33 cellular contexts compared by ENCODE assay signal in the genomic region with DNA sequence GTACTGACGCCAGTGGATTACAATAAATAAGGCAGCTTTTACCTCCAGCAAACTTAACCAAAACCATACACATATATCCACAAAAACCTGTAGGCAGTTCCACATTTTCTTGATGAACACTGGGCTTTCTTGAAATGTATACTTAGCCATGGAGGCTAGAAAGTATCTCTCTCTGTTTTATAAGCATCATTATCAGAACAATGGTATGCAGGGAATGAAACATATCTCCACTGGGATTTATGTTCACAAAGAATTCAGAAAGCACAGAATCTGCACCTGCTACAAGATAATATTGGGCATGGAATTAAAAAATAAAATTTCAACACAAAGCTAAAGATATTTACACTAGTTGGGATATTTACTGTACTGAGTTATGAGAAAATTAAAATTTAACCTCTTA.
"Had no signal": no experiment of that assay in that cellular context is flagged by ENCODE, and none has a peak within 500 bp of the region (broad histone marks: within the 10 kb centered on the region; RNA-seq: fewer than 3 reads in every experiment).

No MANE protein-coding gene starts in this region.

- ATAC-seq: activated CD4-positive, CD25-positive, alpha-beta regulatory T cell treated with anti-CD3 and anti-CD28 coated beads, Interleukin-2, amount 50 U/mL, for 24 hours; activated CD8-positive, alpha-beta T cell treated with anti-CD3 and anti-CD28 coated beads for 36 hours; activated naive CD8-positive, alpha-beta T cell treated with anti-CD3 and anti-CD28 coated beads, Interleukin-2, amount 50 U/mL, for 24 hours; activated T-cell treated with anti-CD3 and anti-CD28 coated beads, Interleukin-2, amount 50 U/mL, for 4 hours; activated T-helper 17 cell treated with anti-CD3 and anti-CD28 coated beads, Interleukin-2, amount 50 U/mL, for 72 hours; body of pancreas; effector memory CD8-positive, alpha-beta T cell; gastroesophageal sphincter; heart right ventricle; T-helper 17 cell had no signal

- DNase-seq: activated B cell treated with CpG ODN at 0.5 μM for 24 hours; activated CD4-positive, alpha-beta T cell treated with anti-CD3 and anti-CD28 coated beads for 48 hours; activated CD4-positive, alpha-beta T cell treated with anti-CD3 and anti-CD28 coated beads, Interleukin-2, amount 50 U/mL, for 1 hour; activated CD4-positive, alpha-beta T cell treated with anti-CD3 and anti-CD28 coated beads, Interleukin-2, amount 50 U/mL, for 48 hours; activated CD8-positive, alpha-beta memory T cell treated with anti-CD3 and anti-CD28 coated beads for 24 hours; activated CD8-positive, alpha-beta T cell treated with anti-CD3 and anti-CD28 coated beads for 36 hours; activated effector memory CD4-positive, alpha-beta T cell treated with Interleukin-2 at 50 U/mL for 16 hours; activated gamma-delta T cell treated with Interleukin-2 at 50 U/mL for 16 hours; activated naive CD4-positive, alpha-beta T cell treated with Interleukin-2 at 50 U/mL for 16 hours; activated naive CD8-positive, alpha-beta T cell treated with anti-CD3 and anti-CD28 coated beads for 36 hours; activated naive CD8-positive, alpha-beta T cell treated with anti-CD3 and anti-CD28 coated beads, Interleukin-2, amount 50 U/mL, for 24 hours; activated T-cell treated with anti-CD3 and anti-CD28 coated beads, Interleukin-2, amount 50 U/mL, for 4 hours; adrenal gland; amygdala; aorta; body of pancreas; caudate nucleus; cortex of kidney; dermis blood vessel endothelial cell; effector CD4-positive, alpha-beta T cell; effector memory CD8-positive, alpha-beta T cell; erythroblast; foreskin melanocyte; heart right ventricle; T-helper 17 cell; T1000; WERI-Rb-1 had no signal

- H3K4me3 Mint-ChIP-seq: activated B cell treated with CpG ODN at 0.5 μM for 24 hours; activated CD8-positive, alpha-beta T cell treated with anti-CD3 and anti-CD28 coated beads for 36 hours; activated naive CD4-positive, alpha-beta T cell treated with anti-CD3 and anti-CD28 coated beads, Interleukin-2, amount 50 U/mL, for 24 hours; activated naive CD8-positive, alpha-beta T cell treated with anti-CD3 and anti-CD28 coated beads for 36 hours; activated naive CD8-positive, alpha-beta T cell treated with anti-CD3 and anti-CD28 coated beads, Interleukin-2, amount 50 U/mL, for 24 hours; activated T-cell treated with anti-CD3 and anti-CD28 coated beads, Interleukin-2, amount 50 U/mL, for 4 hours; activated T-helper 17 cell treated with anti-CD3 and anti-CD28 coated beads, Interleukin-2, amount 50 U/mL, for 72 hours; effector memory CD8-positive, alpha-beta T cell; T-helper 17 cell; T-helper 2 cell treated with Interferon-gamma antibody and Interleukin-4, amounts not matched to agents 5 μg/mL and 100 μg/mL, for 36 hours had no signal

- H3K27ac Mint-ChIP-seq: activated B cell treated with CpG ODN at 0.5 μM for 24 hours; activated CD8-positive, alpha-beta T cell treated with anti-CD3 and anti-CD28 coated beads for 36 hours; activated naive CD4-positive, alpha-beta T cell treated with anti-CD3 and anti-CD28 coated beads, Interleukin-2, amount 50 U/mL, for 24 hours; activated naive CD8-positive, alpha-beta T cell treated with anti-CD3 and anti-CD28 coated beads for 36 hours; activated naive CD8-positive, alpha-beta T cell treated with anti-CD3 and anti-CD28 coated beads, Interleukin-2, amount 50 U/mL, for 24 hours; activated T-helper 17 cell treated with anti-CD3 and anti-CD28 coated beads, Interleukin-2, amount 50 U/mL, for 72 hours; effector memory CD8-positive, alpha-beta T cell; T-helper 17 cell; T-helper 2 cell treated with Interferon-gamma antibody and Interleukin-4, amounts not matched to agents 5 μg/mL and 100 μg/mL, for 36 hours had no signal

- H3K4me1 Mint-ChIP-seq: activated T-helper 17 cell treated with anti-CD3 and anti-CD28 coated beads, Interleukin-2, amount 50 U/mL, for 72 hours; T-helper 17 cell had no signal

- H3K36me3 ChIP-seq: adrenal gland, esophagus muscularis mucosa, gastroesophageal sphincter, heart right ventricle, WERI-Rb-1 had no signal

- H3K9me3 ChIP-seq: adrenal gland, body of pancreas, esophagus muscularis mucosa, gastroesophageal sphincter, heart right ventricle had no signal

- H3K27me3 ChIP-seq: adrenal gland, body of pancreas, esophagus muscularis mucosa, gastroesophageal sphincter, heart right ventricle had no signal

- H3K27me3 Mint-ChIP-seq: activated B cell treated with CpG ODN at 0.5 μM for 24 hours; activated CD8-positive, alpha-beta T cell treated with anti-CD3 and anti-CD28 coated beads for 36 hours; activated naive CD4-positive, alpha-beta T cell treated with anti-CD3 and anti-CD28 coated beads, Interleukin-2, amount 50 U/mL, for 24 hours; activated naive CD8-positive, alpha-beta T cell treated with anti-CD3 and anti-CD28 coated beads for 36 hours; activated naive CD8-positive, alpha-beta T cell treated with anti-CD3 and anti-CD28 coated beads, Interleukin-2, amount 50 U/mL, for 24 hours; activated T-helper 17 cell treated with anti-CD3 and anti-CD28 coated beads, Interleukin-2, amount 50 U/mL, for 72 hours; effector memory CD8-positive, alpha-beta T cell; T-helper 17 cell had no signal

- H3K4me3 ChIP-seq: adrenal gland, body of pancreas, esophagus muscularis mucosa, gastroesophageal sphincter, heart right ventricle had no signal

- H3K9me3 Mint-ChIP-seq: activated CD8-positive, alpha-beta T cell treated with anti-CD3 and anti-CD28 coated beads for 36 hours; activated naive CD4-positive, alpha-beta T cell treated with anti-CD3 and anti-CD28 coated beads, Interleukin-2, amount 50 U/mL, for 24 hours; activated naive CD8-positive, alpha-beta T cell treated with anti-CD3 and anti-CD28 coated beads, Interleukin-2, amount 50 U/mL, for 24 hours; activated T-cell treated with anti-CD3 and anti-CD28 coated beads, Interleukin-2, amount 50 U/mL, for 4 hours; activated T-helper 17 cell treated with anti-CD3 and anti-CD28 coated beads, Interleukin-2, amount 50 U/mL, for 72 hours; effector memory CD8-positive, alpha-beta T cell; T-helper 2 cell treated with Interferon-gamma antibody and Interleukin-4, amounts not matched to agents 5 μg/mL and 100 μg/mL, for 36 hours had no signal

- H3K27ac ChIP-seq: adrenal gland, body of pancreas, esophagus muscularis mucosa, gastroesophageal sphincter, heart right ventricle, WERI-Rb-1 had no signal

- H3K36me3 Mint-ChIP-seq: activated naive CD8-positive, alpha-beta T cell treated with anti-CD3 and anti-CD28 coated beads for 36 hours had no signal

- H3K4me1 ChIP-seq: adrenal gland, body of pancreas had no signal
